20 cellular contexts compared by ENCODE assay signal in the genomic region with DNA sequence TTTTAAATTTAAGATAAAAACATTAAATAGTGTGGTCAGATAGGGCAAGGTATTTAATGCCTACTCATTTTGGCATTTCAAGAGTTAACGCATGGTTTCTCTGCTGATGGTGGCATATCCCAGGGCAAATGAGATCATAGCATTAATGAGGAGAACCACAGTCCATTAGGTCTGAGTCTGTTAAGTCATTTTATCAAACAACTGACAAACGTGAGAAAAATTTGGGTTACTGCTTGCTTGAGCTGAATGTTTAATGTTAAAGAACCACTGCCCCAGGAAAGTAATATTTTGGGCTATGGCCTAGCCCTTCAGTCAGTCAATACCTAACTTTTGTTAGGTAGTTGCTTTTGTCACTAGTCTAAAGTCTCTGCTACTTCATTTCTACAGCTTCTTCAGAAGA. TPM values are rescaled to one million over a fixed set of nuclear protein-coding genes. Genes with fewer than 3 reads are reported as not detected.
DNase-seq lines count a peak whose midpoint lies in the region; ATAC-seq, FAIRE-seq and TF ChIP-seq lines count a peak whose summit lies in the region.
"Had no signal": no experiment of that assay in that cellular context is flagged by ENCODE, and none has a peak within 500 bp of the region (broad histone marks: within the 10 kb centered on the region; RNA-seq: fewer than 3 reads in every experiment).

No MANE protein-coding gene starts in this region.

- H3K9me3 Mint-ChIP-seq in astrocyte (ENCODE audit: unreplicated experiment) = no peaks in the 10 kb centered on the region
- H3K9me3 Mint-ChIP-seq: CD8-positive, alpha-beta memory T cell; HFFc6 had no signal

- H3K27me3 Mint-ChIP-seq in astrocyte (ENCODE audit: low read depth, unreplicated experiment) = no peaks in the 10 kb centered on the region
- H3K27me3 Mint-ChIP-seq: CD8-positive, alpha-beta memory T cell had no signal

- intact Hi-C loops in right cardiac atrium (cut with DNase I) = no loop called here

- peak overlapping the region; percentile 18 for H3K27ac ChIP-seq in astrocyte (ENCODE audit: low read depth, low read length)
- no peak overlapping the region for H3K27ac ChIP-seq in right cardiac atrium (ENCODE audit: low read length)
- H3K27ac ChIP-seq in SJCRH30 = no peak overlapping the region
- no peak overlapping the region for H3K27ac ChIP-seq in suprapubic skin
- H3K27ac ChIP-seq: 22Rv1, BLaER1 had no signal

- H3K9ac ChIP-seq in astrocyte (ENCODE audit: low read length) = no peak overlapping the region
- H3K9ac ChIP-seq: BLaER1 had no signal

- TF ChIP-seq CTCF in astrocyte (IDR thresholded peaks at IDR 0.05; ENCODE audit: insufficient read depth, low read depth, low read length) (no peak), kidney epithelial cell (IDR thresholded peaks at IDR 0.05; ENCODE audit: insufficient read depth, low read length, poor library complexity, severe bottlenecking) (no peak), suprapubic skin (IDR thresholded peaks at IDR 0.05) (no peak)

- H3K4me1 ChIP-seq in astrocyte (ENCODE audit: insufficient read depth, low read length) = peaks cover 5% of the 10 kb centered on the region
- no peaks in the 10 kb centered on the region for H3K4me1 ChIP-seq in right cardiac atrium (ENCODE audit: control insufficient read depth, insufficient read depth, low read length)
- no peaks in the 10 kb centered on the region for H3K4me1 ChIP-seq in SJCRH30
- H3K4me1 ChIP-seq in suprapubic skin = no peaks in the 10 kb centered on the region
- H3K4me1 ChIP-seq: BLaER1, HAP-1 had no signal

- no peak overlapping the region for H3K4me2 ChIP-seq in astrocyte (ENCODE audit: low read length)
- H3K4me2 ChIP-seq: BLaER1 had no signal

- no peaks in the 10 kb centered on the region for H3K27me3 ChIP-seq in astrocyte (ENCODE audit: insufficient read depth, low read length)
- H3K27me3 ChIP-seq in kidney epithelial cell (ENCODE audit: control insufficient read depth, insufficient read depth, low read length) = no peaks in the 10 kb centered on the region
- H3K27me3 ChIP-seq in right cardiac atrium (ENCODE audit: control insufficient read depth, insufficient read depth) = no peaks in the 10 kb centered on the region
- H3K27me3 ChIP-seq in SJCRH30 = no peaks in the 10 kb centered on the region
- H3K27me3 ChIP-seq in suprapubic skin = no peaks in the 10 kb centered on the region
- H3K27me3 ChIP-seq: BLaER1 had no signal

- H3K4me3 ChIP-seq in astrocyte (ENCODE audit: insufficient read depth, low read depth, low read length) (no peak overlapping the region), kidney epithelial cell (ENCODE audit: low read depth, low read length) (no peak overlapping the region), right cardiac atrium (ENCODE audit: low read length) (no peak overlapping the region), SJCRH30 (no peak overlapping the region), suprapubic skin (no peak overlapping the region)
- H3K4me3 ChIP-seq: BLaER1, HAP-1 had no signal

- H3K4me3 Mint-ChIP-seq in astrocyte (ENCODE audit: unreplicated experiment) = no peak overlapping the region
- H3K4me3 Mint-ChIP-seq: CD8-positive, alpha-beta memory T cell; HFFc6 had no signal

- no peak overlapping the region for H3K27ac Mint-ChIP-seq in astrocyte (ENCODE audit: unreplicated experiment)
- H3K27ac Mint-ChIP-seq: CD8-positive, alpha-beta memory T cell; HFFc6 had no signal

- DNase-seq in A172 (ENCODE audit: low spot score) (peak; percentile 20), H54 (ENCODE audit: insufficient read length, low spot score) (no peak), astrocyte (ENCODE audit: low read depth) (peak; percentile 66), kidney epithelial cell (ENCODE audit: low read depth) (peak; percentile 66), right cardiac atrium (no peak), NOMO-1 treated with dmso at 0.1 percent for 144 hours (lab: John Stamatoyannopoulos, UW; ENCODE audit: unreplicated experiment) (no peak), SJCRH30 (no peak), suprapubic skin (ENCODE audit: low spot score in 2 of 2) (no peak)
- DNase-seq: AML-193; Caco-2; CD8-positive, alpha-beta memory T cell; DMS53; GOT3; HFFc6 had no signal

- H3K4me1 Mint-ChIP-seq in astrocyte (ENCODE audit: low read depth, unreplicated experiment) = peaks cover 2% of the 10 kb centered on the region
- H3K4me1 Mint-ChIP-seq: CD8-positive, alpha-beta memory T cell had no signal

- TF ChIP-seq EP300 in suprapubic skin (IDR thresholded peaks at IDR 0.05) = no peak

- FAIRE-seq in H54 (lab: Jason Lieb, UNC) = peak; percentile 15
- FAIRE-seq in astrocyte (lab: Jason Lieb, UNC) = no peak
- FAIRE-seq: G401.6, GM12891 had no signal

- no peaks in the 10 kb centered on the region for H4K20me1 ChIP-seq in astrocyte (ENCODE audit: insufficient read depth, low read length)
- H4K20me1 ChIP-seq: BLaER1 had no signal

- no peak for ATAC-seq in right cardiac atrium

- no peak for TF ChIP-seq POLR2A in H54 (IDR thresholded peaks at IDR 0.05; ENCODE audit: low read depth, low read length)
- no peak for TF ChIP-seq POLR2A in suprapubic skin (IDR thresholded peaks at IDR 0.05)

- WGBS in right cardiac atrium = 71% methylated on average over 2 of the region's 2 CpGs
- 69% methylated on average over 2 of the region's 2 CpGs for whole genome bisulfite sequencing in suprapubic skin

- no peaks in the 10 kb centered on the region for H3K36me3 ChIP-seq in astrocyte (ENCODE audit: insufficient read depth, low read length)
- no peaks in the 10 kb centered on the region for H3K36me3 ChIP-seq in kidney epithelial cell (ENCODE audit: control insufficient read depth, insufficient read depth, low read length)
- H3K36me3 ChIP-seq in SJCRH30 = no peaks in the 10 kb centered on the region
- no peaks in the 10 kb centered on the region for H3K36me3 ChIP-seq in suprapubic skin
- H3K36me3 ChIP-seq: BLaER1, HAP-1 had no signal

- no peak overlapping the region for H2AFZ ChIP-seq in astrocyte (ENCODE audit: low read depth, low read length)

- H3K9me3 ChIP-seq in astrocyte (ENCODE audit: insufficient read depth, low read depth, low read length) = no peaks in the 10 kb centered on the region
- no peaks in the 10 kb centered on the region for H3K9me3 ChIP-seq in right cardiac atrium (ENCODE audit: control insufficient read depth, low read length)
- no peaks in the 10 kb centered on the region for H3K9me3 ChIP-seq in SJCRH30 (replicated peaks)
- no peaks in the 10 kb centered on the region for H3K9me3 ChIP-seq in suprapubic skin
- H3K9me3 ChIP-seq: BLaER1, Caco-2, HAP-1 had no signal

- H3K79me2 ChIP-seq in astrocyte (ENCODE audit: insufficient read depth, low read length) = no peaks in the 10 kb centered on the region

- H3K36me3 Mint-ChIP-seq in astrocyte (ENCODE audit: low read depth, unreplicated experiment) = peaks cover 27% of the 10 kb centered on the region

RNA-seq across cellular contexts. Expression of a gene that starts 37.9 kb away (rescaled TPM):
- total RNA-seq in A172 (2014; rRNA removed; shearing (Covaris generic)) = 0.07 TPM in 2 replicates
- total RNA-seq in astrocyte (not detected in 2 replicates), kidney epithelial cell (not detected in 2 replicates), right cardiac atrium (not detected), suprapubic skin (1 to 10 TPM in 1 of 4 donors, not detected in 3; 2.0 TPM)
- polyA plus RNA-seq in right cardiac atrium = not detected
- total RNA-seq in SJCRH30 (2014; rRNA removed; shearing (Covaris generic)) = not detected in 2 replicates
- total RNA-seq: CD8-positive, alpha-beta memory T cell; HFFc6; HT1080 had no signal
- polyA plus RNA-seq: CD8-positive, alpha-beta memory T cell had no signal

Comparison
In these comparisons a context has a peak if more than half of its experiments do, and no peak if none do; other contexts are left out.
1. DNase-seq: peak in A172 (single experiment), astrocyte (single experiment) and kidney epithelial cell (single experiment); none in H54 (single experiment), right cardiac atrium (0 of 3), NOMO-1 treated with dmso at 0.1 percent for 144 hours (single experiment), SJCRH30 (0 of 2) and suprapubic skin (0 of 2).